In genomic region chr12:26734510-26735248, GRCh38 we compare ENCODE assay signal across 16 cellular contexts.
DNase-seq lines count a peak whose midpoint lies in the region; ATAC-seq, FAIRE-seq and TF ChIP-seq lines count a peak whose summit lies in the region.
"Had no signal": no experiment of that assay in that cellular context is flagged by ENCODE, and none has a peak within 500 bp of the region (broad histone marks: within the 10 kb centered on the region; RNA-seq: fewer than 3 reads in every experiment).

No MANE protein-coding gene starts in this region.

- CTCF ChIA-PET in GM12878 (lab: Yijun Ruan, JAX) = interaction anchor here (0.6 to 1.5 kb wide), 3 partner anchors 11 to 19 kb away, joined by 3 to 9 read pairs (median 5); no protein-coding TSS in a partner anchor

- POLR2A ChIA-PET in GM12878 (lab: Charles Lee) = interaction anchor here (0.7 to 2.2 kb wide), 7 partner anchors 9 to 136 kb away, joined by 3 to 14 read pairs (median 4); partner anchors contain the start of gene ITPR2

- over 99% methylated on average over 5 of the region's 8 CpGs for whole genome bisulfite sequencing in GM12878 (ENCODE audit: insufficient coverage, insufficient replicate concordance, low lambda C conversion rate, missing lambda C conversion rate)
- WGBS in right lobe of liver (ENCODE audit: insufficient coverage, low coverage, low lambda C conversion rate, missing lambda C conversion rate) = 30% methylated on average over 8 of the region's 8 CpGs

- H3K4me2 ChIP-seq in GM12878 (ENCODE audit: control insufficient read depth, insufficient read depth) = no peak overlapping the region
- H3K4me2 ChIP-seq: GM23338 had no signal

- H3K36me3 ChIP-seq in GM12878 (ENCODE audit: control insufficient read depth in 2 of 2, insufficient read depth in 2 of 2, low read length in 1 of 2) = no peaks in the 10 kb centered on the region; a peak in 1 of 4 replicates
- H3K36me3 ChIP-seq in right lobe of liver = no peaks in the 10 kb centered on the region

- H3K4me1 ChIP-seq in GM12878 (ENCODE audit: control insufficient read depth, insufficient read depth, low read length) = peaks cover 47% of the 10 kb centered on the region
- H3K4me1 ChIP-seq in right lobe of liver = peaks cover 0 to 69% (median 25%) of the 10 kb centered on the region in 4 donors

- in situ Hi-C loops in GM12878 (cut with MboI) = no loop called here

- H2AFZ ChIP-seq in GM12878 (ENCODE audit: control insufficient read depth, low read depth, low read length) = no peak overlapping the region
- H2AFZ ChIP-seq: GM23338 had no signal

- ATAC-seq in Right ventricle myocardium superior (ENCODE audit: poor library complexity) (peak; percentile 43), Right ventricle myocardium inferior (no peak), GM12878 (no peak), right lobe of liver (peak in 2 of 4 donors; percentile 24 to 45), HG02970 (IDR thresholded peaks at IDR 0.05; ENCODE audit: low FRiP score, unreplicated experiment) (no peak)
- ATAC-seq in stimulated activated memory B cell treated with anti-CD40 and anti-IgM and Interleukin-4, amounts not matched to agents 10 μg/mL and 1 μg/mL and 100 μg/mL, for 72 hours = no peak
- ATAC-seq in natural killer cell treated with Interleukin-12 subunit alpha and Interleukin-12 subunit beta and Interleukin-15 and Interleukin-18, amount 100 ng/mL, for 72 hours = no peak
- ATAC-seq: GM23338 had no signal

- no peak for DNase-seq in Right ventricle myocardium superior
- DNase-seq in Right ventricle myocardium inferior (ENCODE audit: missing footprints) = no peak
- no peak for DNase-seq in GM12878 (ENCODE audit: low read depth, low spot score)
- peak in 1 of 3 donors; percentile 60 for DNase-seq in right lobe of liver
- no peak for DNase-seq in GM03348 (ENCODE audit: low spot score)
- no peak for DNase-seq in natural killer cell treated with Interleukin-12 subunit alpha and Interleukin-12 subunit beta and Interleukin-15 and Interleukin-18, amount 100 ng/mL, for 72 hours (ENCODE audit: low spot score)
- DNase-seq: 8988T; ACHN; CD4-positive, CD25-positive, alpha-beta regulatory T cell; DMS53; H7 had no signal

- H3K4me3 ChIP-seq in GM12878 = no peak overlapping the region
- H3K4me3 ChIP-seq in right lobe of liver = no peak overlapping the region
- H3K4me3 ChIP-seq: BLaER1 treated with 17β-estradiol and CSF1 and Interleukin-3, amounts not matched to agents 10 nM and 100 nM; GM23338 had no signal

- H3K9me3 Mint-ChIP-seq in stimulated activated memory B cell treated with anti-CD40 and anti-IgM and Interleukin-4, amounts not matched to agents 10 μg/mL and 1 μg/mL and 100 μg/mL, for 72 hours = peaks cover 12% of the 10 kb centered on the region
- no peaks in the 10 kb centered on the region for H3K9me3 Mint-ChIP-seq in natural killer cell treated with Interleukin-12 subunit alpha and Interleukin-12 subunit beta and Interleukin-15 and Interleukin-18, amount 100 ng/mL, for 72 hours

- H3K4me1 Mint-ChIP-seq in stimulated activated memory B cell treated with anti-CD40 and anti-IgM and Interleukin-4, amounts not matched to agents 10 μg/mL and 1 μg/mL and 100 μg/mL, for 72 hours = peaks cover 57% of the 10 kb centered on the region
- peaks cover 39 to 40% of the 10 kb centered on the region in 2 donors for H3K4me1 Mint-ChIP-seq in natural killer cell treated with Interleukin-12 subunit alpha and Interleukin-12 subunit beta and Interleukin-15 and Interleukin-18, amount 100 ng/mL, for 72 hours (ENCODE audit: low read depth in 2 of 2)

- H3K9me3 ChIP-seq in GM12878 (replicated peaks; ENCODE audit: control insufficient read depth, insufficient read depth, low read length) = peaks cover 9% of the 10 kb centered on the region
- H3K9me3 ChIP-seq in right lobe of liver = no peaks in the 10 kb centered on the region

- peaks cover 47% of the 10 kb centered on the region for H3K79me2 ChIP-seq in GM12878 (ENCODE audit: control insufficient read depth, insufficient read depth, low read length)

- no TSS peak for BruUV-seq in GM12878 (replicated peaks; lab: Mats Ljungman, UMichigan)

- SMC1A ChIA-PET in GM12878 (lab: Charles Lee; ENCODE audit: uncharacterized antibody, unreplicated experiment) = interaction anchor here (0.6 to 6.0 kb wide), 16 partner anchors 9 to 1088 kb away, joined by 3 to 57 read pairs (median 3); no protein-coding TSS in a partner anchor

- peak overlapping the region; percentile 11 for H3K27ac Mint-ChIP-seq in stimulated activated memory B cell treated with anti-CD40 and anti-IgM and Interleukin-4, amounts not matched to agents 10 μg/mL and 1 μg/mL and 100 μg/mL, for 72 hours
- no peak overlapping the region for H3K27ac Mint-ChIP-seq in natural killer cell treated with Interleukin-12 subunit alpha and Interleukin-12 subunit beta and Interleukin-15 and Interleukin-18, amount 100 ng/mL, for 72 hours
- H3K27ac Mint-ChIP-seq: CD4-positive, CD25-positive, alpha-beta regulatory T cell had no signal

- H4K20me1 ChIP-seq in GM12878 (ENCODE audit: control insufficient read depth, insufficient read depth) = no peaks in the 10 kb centered on the region

- no peak for TF ChIP-seq EP300 in GM12878 (IDR thresholded peaks at IDR 0.05; ENCODE audit: borderline replicate concordance in 1 of 2, control insufficient read depth in 1 of 2, low read depth in 2 of 2, low read length in 2 of 2)

- no peak for TF ChIP-seq RAD21 in GM12878 (IDR thresholded peaks at IDR 0.05; ENCODE audit: insufficient read depth, low read depth, low read length)

- intact Hi-C loops in Right ventricle myocardium superior (cut with DNase I) (no loop called here), Right ventricle myocardium inferior (cut with DNase I) (no loop called here), GM12878 (cut with micrococcal nuclease; ENCODE audit: unreplicated experiment) (loop anchor here (5.0 kb wide), 1 partner anchor 278 kb away; the partner anchor contains the start of gene TM7SF3), right lobe of liver (cut with DNase I) (no loop called here)

- no peaks in the 10 kb centered on the region for H3K27me3 Mint-ChIP-seq in stimulated activated memory B cell treated with anti-CD40 and anti-IgM and Interleukin-4, amounts not matched to agents 10 μg/mL and 1 μg/mL and 100 μg/mL, for 72 hours
- H3K27me3 Mint-ChIP-seq in natural killer cell treated with Interleukin-12 subunit alpha and Interleukin-12 subunit beta and Interleukin-15 and Interleukin-18, amount 100 ng/mL, for 72 hours = no peaks in the 10 kb centered on the region
- H3K27me3 Mint-ChIP-seq: CD4-positive, CD25-positive, alpha-beta regulatory T cell had no signal

- TF ChIP-seq CTCF in GM12878 (IDR thresholded peaks at IDR 0.05 in 2 of 3, conservative IDR thresholded peaks at IDR 0.05 in 1 of 3; ENCODE audit: control insufficient read depth in 2 of 3, extremely low read depth in 1 of 3, insufficient read depth in 1 of 3, low read depth in 3 of 3, low read length in 3 of 3) = no peak
- no peak for TF ChIP-seq CTCF in right lobe of liver (IDR thresholded peaks at IDR 0.05)

- no peak overlapping the region for H3K4me3 Mint-ChIP-seq in stimulated activated memory B cell treated with anti-CD40 and anti-IgM and Interleukin-4, amounts not matched to agents 10 μg/mL and 1 μg/mL and 100 μg/mL, for 72 hours
- no peak overlapping the region for H3K4me3 Mint-ChIP-seq in natural killer cell treated with Interleukin-12 subunit alpha and Interleukin-12 subunit beta and Interleukin-15 and Interleukin-18, amount 100 ng/mL, for 72 hours
- H3K4me3 Mint-ChIP-seq: CD4-positive, CD25-positive, alpha-beta regulatory T cell; GM23338 had no signal

- 0 out of 2 replicates have a peak overlapping the region, but pooled peaks have one; percentile 32 for H3K27ac ChIP-seq in GM12878 (ENCODE audit: control insufficient read depth, insufficient read depth)
- H3K27ac ChIP-seq in right lobe of liver = peak overlapping the region in 2 of 3 donors; percentile 56 to 72
- H3K27ac ChIP-seq: BLaER1 treated with 17β-estradiol and CSF1 and Interleukin-3, amounts not matched to agents 10 nM and 100 nM had no signal

- TF ChIP-seq POLR2A in GM12878 (IDR thresholded peaks at IDR 0.05; ENCODE audit: low read depth, low read length) (no peak), right lobe of liver (IDR thresholded peaks at IDR 0.05) (no peak)

- H3K27me3 ChIP-seq in GM12878 (replicated peaks in 1 of 2; ENCODE audit: control insufficient read depth in 2 of 2, insufficient read depth in 2 of 2, low read length in 1 of 2) (no peaks in the 10 kb centered on the region), right lobe of liver (no peaks in the 10 kb centered on the region)
- H3K27me3 ChIP-seq: BLaER1 treated with 17β-estradiol and CSF1 and Interleukin-3, amounts not matched to agents 10 nM and 100 nM had no signal

- H3K9ac ChIP-seq in GM12878 (ENCODE audit: control insufficient read depth, insufficient read depth, low read length) = no peak overlapping the region
- H3K9ac ChIP-seq: BLaER1 treated with 17β-estradiol and CSF1 and Interleukin-3, amounts not matched to agents 10 nM and 100 nM had no signal

- RAD21 ChIA-PET in GM12878 (lab: Charles Lee; ENCODE audit: unreplicated experiment) = interaction anchor here (0.6 to 4.0 kb wide), 7 partner anchors 12 to 442 kb away, joined by 3 to 18 read pairs (median 4); partner anchors contain the start of gene ITPR2

- H3K36me3 Mint-ChIP-seq in stimulated activated memory B cell treated with anti-CD40 and anti-IgM and Interleukin-4, amounts not matched to agents 10 μg/mL and 1 μg/mL and 100 μg/mL, for 72 hours = peaks cover 33% of the 10 kb centered on the region
- peaks cover 8% of the 10 kb centered on the region for H3K36me3 Mint-ChIP-seq in natural killer cell treated with Interleukin-12 subunit alpha and Interleukin-12 subunit beta and Interleukin-15 and Interleukin-18, amount 100 ng/mL, for 72 hours

- FAIRE-seq in GM12878 (lab: Jason Lieb, UNC) = no peak
- FAIRE-seq: GM12891 had no signal

TF ChIP-seq in GM12878, 131 proteins besides CTCF, POLR2A, EP300 and RAD21:
- no peak for TF ChIP-seq EED (IDR thresholded peaks at IDR 0.05; ENCODE audit: low read depth)
TF ChIP-seq in GM12878: peak in this region for 0.
